9 cellular contexts compared by ENCODE assay signal in the genomic region with DNA sequence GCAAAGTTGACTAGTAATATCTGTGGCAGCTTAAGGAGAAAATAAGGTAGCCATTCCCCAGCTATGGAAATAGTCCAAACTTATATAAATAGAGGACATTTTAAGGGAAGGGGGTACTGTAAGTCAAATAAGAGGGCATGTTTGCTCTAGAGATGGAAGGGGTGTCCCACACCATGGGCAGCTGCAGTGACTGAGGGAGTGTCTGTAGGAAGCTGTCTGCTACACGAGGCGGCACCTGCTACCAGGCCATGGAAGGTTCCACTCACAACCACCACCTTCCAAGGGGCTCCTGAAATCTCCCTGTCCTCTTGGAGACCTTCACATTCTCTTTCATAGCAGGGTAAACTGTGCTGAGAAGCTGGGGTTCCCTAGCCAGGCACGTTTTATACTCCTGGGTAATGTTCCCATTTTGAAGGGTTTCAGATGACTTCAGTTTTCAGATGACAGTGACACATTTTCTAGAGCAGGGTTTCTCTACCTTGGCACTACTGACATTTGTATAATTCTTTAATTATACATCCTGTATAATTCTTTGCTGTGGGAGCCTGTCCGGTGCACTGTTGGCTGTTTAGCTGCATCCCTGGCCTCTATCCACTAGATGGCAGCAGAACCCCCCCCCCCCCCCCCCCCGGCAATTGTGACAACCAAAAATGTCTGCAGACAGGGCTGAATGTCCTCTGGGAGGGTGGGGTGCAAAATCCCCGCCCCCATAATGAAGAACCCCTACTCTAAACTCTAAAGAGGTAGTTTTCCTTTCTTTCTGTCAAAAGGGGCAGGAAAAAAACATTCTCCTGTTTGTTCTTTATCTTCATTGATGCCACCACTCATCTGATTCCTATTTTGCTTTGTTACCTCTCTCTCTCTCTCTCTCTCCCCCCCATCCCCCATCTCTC. TPM values are rescaled to one million over a fixed set of nuclear protein-coding genes. Genes with fewer than 3 reads are reported as not detected.
DNase-seq lines count a peak whose midpoint lies in the region; ATAC-seq, FAIRE-seq and TF ChIP-seq lines count a peak whose summit lies in the region.
"Had no signal": no experiment of that assay in that cellular context is flagged by ENCODE, and none has a peak within 500 bp of the region (broad histone marks: within the 10 kb centered on the region; RNA-seq: fewer than 3 reads in every experiment).

No MANE protein-coding gene starts in this region.

- H3K27me3 Mint-ChIP-seq in nephron progenitor cell (ENCODE audit: low read depth, poor library complexity), result peaks cover 4% of the 10 kb centered on the region

- H3K27me3 ChIP-seq in BJ (ENCODE audit: control insufficient read depth, insufficient read depth, low read length) (no peaks in the 10 kb centered on the region), SU-DHL-6 (ENCODE audit: low read length) (no peaks in the 10 kb centered on the region), H1 (replicated peaks in 1 of 4; ENCODE audit: control insufficient read depth in 3 of 4, extremely low read depth in 1 of 4, insufficient read depth in 3 of 4, low read length in 3 of 4) (no peaks in the 10 kb centered on the region)

- TF ChIP-seq EP300 in H1 (IDR thresholded peaks at IDR 0.05; ENCODE audit: borderline replicate concordance in 1 of 2, low read depth in 2 of 2, low read length in 2 of 2), result no peak

- WGBS in H1 (ENCODE audit: extremely low coverage in 1 of 2, insufficient coverage in 1 of 2, insufficient read length in 1 of 2, insufficient replicate concordance in 2 of 2, low coverage in 1 of 2, low lambda C conversion rate in 2 of 2, missing lambda C conversion rate in 1 of 2), 2 experiments, result 79% methylated on average over 5 of the region's 6 CpGs; no CpG with 5 or more reads in 1 of the 2 experiments

- H3K9me3 ChIP-seq in SU-DHL-6 (ENCODE audit: insufficient read depth, low read length), result no peaks in the 10 kb centered on the region
- H3K9me3 ChIP-seq in H1 (ENCODE audit: insufficient read depth in 2 of 2, low read depth in 1 of 2, low read length in 1 of 2), result peaks cover 5 to 7% of the 10 kb centered on the region in 2 experiments

- DNase-seq in BJ (ENCODE audit: low read depth), result no peak
- DNase-seq in GM19239 (ENCODE audit: insufficient read length, low spot score), result peak; percentile 8
- DNase-seq in H1 (ENCODE audit: low read depth in 1 of 2, low spot score in 2 of 2), result no peak
- peak; percentile 21 for DNase-seq in nephron progenitor cell
- no peak for DNase-seq in NCI-H748 (lab: John Stamatoyannopoulos, UW; ENCODE audit: unreplicated experiment)
- no peak for DNase-seq in KG1 (lab: John Stamatoyannopoulos, UW)

- H3K4me1 Mint-ChIP-seq in nephron progenitor cell, result no peaks in the 10 kb centered on the region

- H2BK20ac ChIP-seq in H1 (ENCODE audit: low read length), result no peak overlapping the region

- H3K9ac ChIP-seq in SU-DHL-6 (ENCODE audit: low read length) (no peak overlapping the region), H1 (replicated peaks in 1 of 4; ENCODE audit: extremely low read depth in 1 of 4, low read depth in 3 of 4, low read length in 3 of 4) (no peak overlapping the region)

- 0 out of 2 replicates have a peak overlapping the region, but pooled peaks have one; percentile 40 for H2BK15ac ChIP-seq in H1 (ENCODE audit: low read length)

- H4K8ac ChIP-seq in H1 (ENCODE audit: extremely low read depth, insufficient read depth, low read length), result no peak overlapping the region

- no peak overlapping the region for H3K4me3 ChIP-seq in BJ (ENCODE audit: low read depth, low read length)
- H3K4me3 ChIP-seq in SU-DHL-6 (ENCODE audit: insufficient read depth, low read length, poor library complexity, severe bottlenecking), result no peak overlapping the region
- H3K4me3 ChIP-seq in H1 (ENCODE audit: extremely low read depth in 1 of 4, insufficient read depth in 2 of 4, low read depth in 3 of 4, low read length in 4 of 4), result no peak overlapping the region

- H4K91ac ChIP-seq in H1 (replicated peaks; ENCODE audit: insufficient read length, low read length), result no peak overlapping the region

- H4K20me1 ChIP-seq in SU-DHL-6 (ENCODE audit: low read depth, low read length), result no peaks in the 10 kb centered on the region
- peaks cover 0 to 3% of the 10 kb centered on the region in 2 experiments for H4K20me1 ChIP-seq in H1 (replicated peaks in 1 of 2; ENCODE audit: control insufficient read depth in 1 of 2, insufficient read depth in 2 of 2, low read length in 2 of 2)

- CTCF ChIA-PET in BJ (lab: Yijun Ruan, JAX) (interaction anchor here (0.7 to 2.5 kb wide), 23 partner anchors 9 to 217 kb away, joined by 3 to 12 read pairs (median 4); a partner anchor contains a TSS), H1 (lab: Charles Lee; ENCODE audit: partially characterized antibody) (interaction anchor here (0.7 to 5.9 kb wide), 21 partner anchors 9 to 269 kb away, joined by 3 to 47 read pairs (median 4); a partner anchor contains a TSS)

- H3K27ac ChIP-seq in SU-DHL-6 (ENCODE audit: low read depth, low read length) (no peak overlapping the region), H1 (ENCODE audit: low read depth, low read length) (no peak overlapping the region)
- H3K27ac ChIP-seq: epithelial cell of prostate had no signal

- POLR2A ChIA-PET in BJ (lab: Charles Lee), result no interaction called here
- POLR2A ChIA-PET in H1 (lab: Charles Lee; ENCODE audit: partially characterized antibody), result interaction anchor here (0.6 to 3.8 kb wide), 3 partner anchors 88 to 255 kb away, joined by 3 to 18 read pairs (median 3); a partner anchor contains a TSS

- H2BK12ac ChIP-seq in H1 (ENCODE audit: low read depth, low read length), result peak overlapping the region; percentile 18; the same call in 1 of the 2 replicates

- H3K14ac ChIP-seq in H1 (ENCODE audit: insufficient read length), result no peak overlapping the region

- no peak overlapping the region for H2AK5ac ChIP-seq in H1 (ENCODE audit: low read depth, low read length)

- no peaks in the 10 kb centered on the region for H3K9me2 ChIP-seq in SU-DHL-6 (replicated peaks; ENCODE audit: insufficient read depth, low read length)

- no peaks in the 10 kb centered on the region for H3K36me3 ChIP-seq in BJ (ENCODE audit: control insufficient read depth, insufficient read depth, low read length)
- no peaks in the 10 kb centered on the region for H3K36me3 ChIP-seq in SU-DHL-6 (ENCODE audit: low read length)
- no peaks in the 10 kb centered on the region; a peak in 1 of 8 replicates for H3K36me3 ChIP-seq in H1 (ENCODE audit: control insufficient read depth in 2 of 4, insufficient read depth in 4 of 4, low read length in 3 of 4)

- H3K79me2 ChIP-seq in SU-DHL-6 (ENCODE audit: insufficient read depth, low read length) (no peaks in the 10 kb centered on the region), H1 (ENCODE audit: control insufficient read depth in 1 of 2, insufficient read depth in 2 of 2, low read length in 2 of 2) (no peaks in the 10 kb centered on the region)

- H3K56ac ChIP-seq in H1 (replicated peaks; ENCODE audit: insufficient read length, low read depth, low read length), result no peak overlapping the region

- H3K4ac ChIP-seq in H1 (replicated peaks; ENCODE audit: insufficient read length, low read depth, low read length), result no peak overlapping the region

- no peaks in the 10 kb centered on the region for H3F3A ChIP-seq in SU-DHL-6 (ENCODE audit: insufficient read depth)

- H3K18ac ChIP-seq in H1 (ENCODE audit: extremely low read depth, low read length), result no peak overlapping the region; the same call in 1 of the 2 replicates

- H4K5ac ChIP-seq in H1 (ENCODE audit: insufficient read length, low read depth, low read length), result no peak overlapping the region

- FAIRE-seq in GM19239 (lab: Jason Lieb, UNC) (no peak), H1 (lab: Jason Lieb, UNC) (no peak)

- H3K36me3 Mint-ChIP-seq in nephron progenitor cell (ENCODE audit: low read depth), result no peaks in the 10 kb centered on the region

- peaks cover 17% of the 10 kb centered on the region for H3K9me3 Mint-ChIP-seq in nephron progenitor cell

- H3K23ac ChIP-seq in H1 (ENCODE audit: insufficient read length), result no peak overlapping the region

- no peaks in the 10 kb centered on the region; a peak in 1 of 7 replicates for H3K4me1 ChIP-seq in H1 (replicated peaks in 1 of 4; ENCODE audit: control insufficient read depth in 3 of 4, insufficient read depth in 4 of 4, low read length in 3 of 4)

- no peak overlapping the region for H3K4me3 Mint-ChIP-seq in nephron progenitor cell

- 0 out of 4 replicates have a peak, but pooled peaks of 1 of the 2 experiments have one; percentile 6 for TF ChIP-seq RAD21 in H1 (IDR thresholded peaks at IDR 0.05 in 1 of 2, conservative IDR thresholded peaks at IDR 0.05 in 1 of 2; ENCODE audit: low read depth in 2 of 2, low read length in 2 of 2)

- no peak for ATAC-seq in GM18520 (IDR thresholded peaks at IDR 0.05; ENCODE audit: unreplicated experiment)

- no peak overlapping the region for H2BK120ac ChIP-seq in H1 (replicated peaks; ENCODE audit: low read depth, low read length)

- peak; percentile 60 for TF ChIP-seq CTCF in BJ (IDR thresholded peaks at IDR 0.05; ENCODE audit: insufficient read depth, low read depth, low read length)
- peak; percentile 34 for TF ChIP-seq CTCF in SU-DHL-6 (IDR thresholded peaks at IDR 0.05; ENCODE audit: insufficient read depth, low read length, poor library complexity, severe bottlenecking)
- peak in 2 of 3 experiments; percentile 21 to 28; a peak in 1 of 4 replicates for TF ChIP-seq CTCF in H1 (IDR thresholded peaks at IDR 0.05; ENCODE audit: control extremely low read depth in 1 of 3, insufficient read depth in 1 of 3, low read depth in 1 of 3, low read length in 3 of 3)
- TF ChIP-seq CTCF in nephron progenitor cell (IDR thresholded peaks at IDR 0.05), result peak; percentile 32

- no peaks in the 10 kb centered on the region for H3K23me2 ChIP-seq in H1 (ENCODE audit: low read depth, low read length)

- H2AFZ ChIP-seq in SU-DHL-6 (ENCODE audit: low read depth, low read length, severe bottlenecking) (peak overlapping the region; percentile 75), H1 (ENCODE audit: low read length) (no peak overlapping the region)

- no peak for TF ChIP-seq POLR2A in H1 (IDR thresholded peaks at IDR 0.05; ENCODE audit: control extremely low read depth in 1 of 2, low read depth in 2 of 2, low read length in 2 of 2)

- H2BK5ac ChIP-seq in H1 (ENCODE audit: low read depth, low read length), result no peak overlapping the region

- H3K27ac Mint-ChIP-seq in nephron progenitor cell, result no peak overlapping the region

- H3K79me1 ChIP-seq in H1 (ENCODE audit: low read depth, low read length), result no peaks in the 10 kb centered on the region

- no peak overlapping the region for H3K4me2 ChIP-seq in SU-DHL-6 (ENCODE audit: low read depth, low read length, poor library complexity, severe bottlenecking)
- no peak overlapping the region for H3K4me2 ChIP-seq in H1 (ENCODE audit: insufficient read depth in 1 of 2, low read depth in 2 of 2, low read length in 2 of 2)

RNA-seq across cellular contexts. Expression of a gene that starts 11.6 kb away (rescaled TPM):
- polyA plus RNA-seq in BJ (2011; rRNA removed) (0.09 and 0.23 TPM in 2 replicates), H1 (2011; rRNA removed) (0.11 and 0.24 TPM in 2 replicates)
- not detected in 2 replicates for polyA minus RNA-seq in BJ (2011; rRNA and poly(A)+ RNA removed)
- 0.73 and 0.80 TPM in 2 replicates for total RNA-seq in H1 (2021; fragmentation: NEBNext Ultra II Directional; extraction: Animal tissue kit (Norgen Biotek cat#: 25700))
- polyA plus RNA-seq in H1 (2011; cell fraction: cytosol; rRNA removed), result 0.41 TPM
- 0.90 TPM for polyA plus RNA-seq in H1 (2011; cell fraction: nucleus; rRNA removed)
- polyA plus RNA-seq in H1 (2012, experiment 1 of 2), result 0.17 to 0.44 TPM (median 0.27 TPM) in 4 replicates
- polyA plus RNA-seq in H1 (2012, experiment 2 of 2), result not detected
- 0.49 TPM for polyA plus RNA-seq in H1 (2013, experiment 1 of 2)
- 0.52 TPM for polyA plus RNA-seq in H1 (2013, experiment 2 of 2)
- polyA minus RNA-seq in H1 (2011; rRNA and poly(A)+ RNA removed), result 0.17 TPM in 1 of 2 replicates, not detected in the other
- polyA minus RNA-seq in H1 (2011; cell fraction: cytosol; rRNA and poly(A)+ RNA removed), result not detected
- polyA minus RNA-seq in H1 (2011; cell fraction: nucleus; rRNA and poly(A)+ RNA removed), result not detected

Comparison
In these comparisons a context has a peak if more than half of its experiments do, and no peak if none do; other contexts are left out.
1. DNase-seq: peak in GM19239 (single experiment) and nephron progenitor cell (single experiment); none in BJ (single experiment), H1 (0 of 2), NCI-H748 (single experiment) and KG1 (single experiment).
2. Peak in every context shown above with its lines, with median percentiles within 50 percentile points of each other: CTCF ChIP-seq.